2 cellular contexts compared by ENCODE assay signal in genomic region chr12:31227401-31227981, GRCh38.
TF ChIP-seq lines count a peak whose summit lies in the region.

No MANE protein-coding gene starts in this region.

TF ChIP-seq in GM23338, 12 proteins besides CTCF, POLR2A, EP300 and RAD21:
- TF ChIP-seq EZH2 (IDR thresholded peaks at IDR 0.05; ENCODE audit: low read depth, unreplicated experiment) (no peak), JUNB (IDR thresholded peaks at IDR 0.05; ENCODE audit: unreplicated experiment) (no peak), STAT1 (IDR thresholded peaks at IDR 0.05; ENCODE audit: unreplicated experiment) (no peak), ZNF462 (CRISPR knock-in tag; IDR thresholded peaks at IDR 0.05) (no peak), EZH2phosphoT487 (IDR thresholded peaks at IDR 0.05; ENCODE audit: unreplicated experiment) (no peak), CREB1 (CRISPR knock-in tag; IDR thresholded peaks at IDR 0.05; ENCODE audit: low read depth) (no peak), ETS1 (IDR thresholded peaks at IDR 0.05) (no peak), POLR2AphosphoS5 (IDR thresholded peaks at IDR 0.05; ENCODE audit: low read depth) (no peak), ZNF114 (CRISPR knock-in tag; IDR thresholded peaks at IDR 0.05) (no peak), ZNF331 (CRISPR knock-in tag; IDR thresholded peaks at IDR 0.05; ENCODE audit: low read depth) (no peak), NANOG (IDR thresholded peaks at IDR 0.05; ENCODE audit: borderline replicate concordance) (no peak), REST (IDR thresholded peaks at IDR 0.05; ENCODE audit: unreplicated experiment) (no peak)

TF ChIP-seq in H1, 55 proteins besides CTCF, POLR2A, EP300 and RAD21:
- TF ChIP-seq MAX (IDR thresholded peaks at IDR 0.05) (no peak), JUN (IDR thresholded peaks at IDR 0.05; ENCODE audit: low read depth, low read length) (no peak), RBBP5 (IDR thresholded peaks at IDR 0.05; ENCODE audit: borderline replicate concordance, low read depth, low read length) (no peak), TCF12 (IDR thresholded peaks at IDR 0.05; ENCODE audit: low read depth, low read length) (no peak), HDAC6 (IDR thresholded peaks at IDR 0.05; ENCODE audit: low read depth, low read length) (no peak), SIN3A (conservative IDR thresholded peaks at IDR 0.05 in 1 of 2, IDR thresholded peaks at IDR 0.05 in 1 of 2; ENCODE audit: low read depth in 1 of 2, low read length in 2 of 2) (no peak), PHF8 (conservative IDR thresholded peaks at IDR 0.05; ENCODE audit: low read depth, low read length) (no peak), CHD7 (IDR thresholded peaks at IDR 0.05; ENCODE audit: insufficient replicate concordance, low read length) (no peak), USF2 (IDR thresholded peaks at IDR 0.05; ENCODE audit: low read length) (no peak), EGR1 (IDR thresholded peaks at IDR 0.05; ENCODE audit: borderline replicate concordance, low read depth, low read length) (no peak), TAF1 (IDR thresholded peaks at IDR 0.05; ENCODE audit: low read depth, low read length) (no peak), NANOG (IDR thresholded peaks at IDR 0.05; ENCODE audit: insufficient read depth, low read depth, low read length, poor library complexity, severe bottlenecking) (no peak), JUND (IDR thresholded peaks at IDR 0.05; ENCODE audit: low read length) (no peak), FOSL1 (IDR thresholded peaks at IDR 0.05; ENCODE audit: insufficient read depth, low read depth, low read length) (no peak), CREB1 (IDR thresholded peaks at IDR 0.05) (no peak), SRF (IDR thresholded peaks at IDR 0.05; ENCODE audit: low read depth, low read length) (no peak), E2F6 (IDR thresholded peaks at IDR 0.05) (no peak), KDM5A (IDR thresholded peaks at IDR 0.05; ENCODE audit: low read length) (no peak), CBX8 (IDR thresholded peaks at IDR 0.05; ENCODE audit: borderline replicate concordance, low read depth, low read length) (no peak), YY1 (IDR thresholded peaks at IDR 0.05; ENCODE audit: low read depth, low read length) (no peak)
TF ChIP-seq in H1: peak in this region for 0.
